Comparison of ENCODE assay signal across 8 cellular contexts in genomic region chr3:172749201-172749965, GRCh38. TPM values are rescaled to one million over a fixed set of nuclear protein-coding genes. Genes with fewer than 3 reads are reported as not detected.
DNase-seq lines count a peak whose midpoint lies in the region; TF ChIP-seq lines count a peak whose summit lies in the region.

No MANE protein-coding gene starts in this region.

- WGBS in liver: 23% methylated on average over 8 of the region's 8 CpGs
- 20 to 30% methylated on average over 8 of the region's 8 CpGs for WGBS in testis, 2 donors

- no peak for TF ChIP-seq POLR2A in testis (IDR thresholded peaks at IDR 0.05)

- H3K36me3 ChIP-seq in brain microvascular endothelial cell (replicated peaks) (no peaks in the 10 kb centered on the region), liver (ENCODE audit: control insufficient read depth in 4 of 4, insufficient read depth in 3 of 4, low read depth in 1 of 4, low read length in 3 of 4) (no peaks in the 10 kb centered on the region), testis (ENCODE audit: low read depth, missing control alignments) (no peaks in the 10 kb centered on the region)

- peak overlapping the region in 1 of 2 donors; percentile 29 for H3K9ac ChIP-seq in liver (ENCODE audit: low read depth in 1 of 2, low read length in 2 of 2)

- TF ChIP-seq CTCF in brain microvascular endothelial cell (IDR thresholded peaks at IDR 0.05; ENCODE audit: low read depth, low read length, missing control alignments) (no peak), liver (IDR thresholded peaks at IDR 0.05; ENCODE audit: low read depth, low read length, missing input control) (no peak), testis (IDR thresholded peaks at IDR 0.05) (no peak)

- no peak for TF ChIP-seq RAD21 in liver (IDR thresholded peaks at IDR 0.05)

- H3K9me3 ChIP-seq in liver (ENCODE audit: control insufficient read depth in 4 of 4, low read length in 3 of 4) (no peaks in the 10 kb centered on the region), testis (no peaks in the 10 kb centered on the region)

- H3K4me1 ChIP-seq in liver (ENCODE audit: control insufficient read depth in 4 of 4, insufficient read depth in 4 of 4, low read length in 3 of 4) (peaks cover 0 to 16% (median 15%) of the 10 kb centered on the region in 4 donors), testis (no peaks in the 10 kb centered on the region)

- H3K4me3 ChIP-seq in brain microvascular endothelial cell (ENCODE audit: low read depth, low read length) (peak overlapping the region; percentile 53), liver (ENCODE audit: low read depth in 1 of 3, low read length in 3 of 3) (peak overlapping the region; percentile 18 to 75 (median 47)), testis (peak overlapping the region; percentile 70 to 86)

- intact Hi-C loops in testis (cut with DNase I; ENCODE audit: low total_unique reads) (no loop called here), posterior cingulate gyrus (cut with DNase I) (loop anchor here (2.0 kb wide), 1 partner anchor 77 kb away; no protein-coding TSS in a partner anchor)

- in situ Hi-C loops in brain microvascular endothelial cell (cut with HindIII; ENCODE audit: low pct_ligation_motif_present, low sequenced_read_pairs): no loop called here

- peak; percentile 89 for DNase-seq in DMS53 (lab: John Stamatoyannopoulos, UW)
- peak; percentile 96 for DNase-seq in M059J (ENCODE audit: low read depth)
- peak; percentile 90 for DNase-seq in brain microvascular endothelial cell
- DNase-seq in testis: no peak
- no peak for DNase-seq in posterior cingulate gyrus
- DNase-seq in cerebellum (ENCODE audit: low spot score): no peak
- DNase-seq in activated CD8-positive, alpha-beta memory T cell treated with anti-CD3 and anti-CD28 coated beads, Interleukin-2, amount 50 U/mL, for 4 hours: no peak

- H3K27ac ChIP-seq in brain microvascular endothelial cell: peak overlapping the region; percentile 98
- peak overlapping the region in 1 of 2 donors; percentile 16 for H3K27ac ChIP-seq in liver (ENCODE audit: low read depth in 1 of 2, low read length in 2 of 2)
- no peak overlapping the region for H3K27ac ChIP-seq in testis

- H3K27me3 ChIP-seq in brain microvascular endothelial cell (replicated peaks) (no peaks in the 10 kb centered on the region), liver (ENCODE audit: control insufficient read depth in 4 of 4, insufficient read depth in 4 of 4, low read length in 3 of 4) (no peaks in the 10 kb centered on the region), testis (no peaks in the 10 kb centered on the region)

TF ChIP-seq in liver, 16 proteins besides CTCF, POLR2A, EP300 and RAD21:
- TF ChIP-seq YY1 (IDR thresholded peaks at IDR 0.05): peak; percentile 20
- no peak for TF ChIP-seq GABPA (IDR thresholded peaks at IDR 0.05 in 1 of 2, conservative IDR thresholded peaks at IDR 0.05 in 1 of 2)
- TF ChIP-seq REST (IDR thresholded peaks at IDR 0.05): peak; percentile 12
- TF ChIP-seq ATF3 (IDR thresholded peaks at IDR 0.05): no peak
- TF ChIP-seq NR2F2 (IDR thresholded peaks at IDR 0.05): no peak
- TF ChIP-seq JUND (IDR thresholded peaks at IDR 0.05): no peak

RNA-seq across cellular contexts. Expression of gene ECT2, which starts 1.1 kb away (rescaled TPM):
- 108 and 127 TPM in 2 replicates for total RNA-seq in M059J (2014; rRNA removed; shearing (Covaris generic))
- total RNA-seq in liver: 10 to 100 TPM in 1 of 2 donors, 1 to 10 TPM in 1; 2.9 to 32.4 TPM
- 1 to 10 TPM; 1.5 to 2.2 TPM for polyA plus RNA-seq in liver
- total RNA-seq in testis: 10 to 100 TPM; 20.8 to 33.3 TPM
- polyA plus RNA-seq in testis (ENCODE audit: insufficient read depth, low read depth, low replicate concordance): 21.9 TPM
- 26.2 TPM for total RNA-seq in cerebellum

RNA-seq across cellular contexts. Expression of gene NCEH1, which starts 38.5 kb away (rescaled TPM):
- 78.4 and 110 TPM in 2 replicates for total RNA-seq in M059J (2014; rRNA removed; shearing (Covaris generic))
- total RNA-seq in liver (10 to 100 TPM in 1 of 2 donors, 1 to 10 TPM in 1; 2.9 to 32.3 TPM), testis (1 to 10 TPM; 3.2 to 3.3 TPM), cerebellum (5.1 TPM)
- polyA plus RNA-seq in liver (1 to 10 TPM; 1.1 to 2.0 TPM), testis (ENCODE audit: insufficient read depth, low read depth, low replicate concordance) (3.8 TPM)

Comparison
In these comparisons a context has a peak if more than half of its experiments do, and no peak if none do; other contexts are left out.
1. DNase-seq: peak in DMS53 (single experiment), M059J (single experiment) and brain microvascular endothelial cell (single experiment); none in testis (single experiment), posterior cingulate gyrus (0 of 10), cerebellum (single experiment) and activated CD8-positive, alpha-beta memory T cell treated with anti-CD3 and anti-CD28 coated beads, Interleukin-2, amount 50 U/mL, for 4 hours (single experiment).
2. Peak in every context shown above with its lines, with median percentiles within 50 percentile points of each other: H3K4me3 ChIP-seq.